Comparison of ENCODE assay signal across 32 cellular contexts in genomic region chr12:43120189-43120588, GRCh38.
"Had no signal": no experiment of that assay in that cellular context is flagged by ENCODE, and none has a peak within 500 bp of the region (broad histone marks: within the 10 kb centered on the region; RNA-seq: fewer than 3 reads in every experiment).

No MANE protein-coding gene starts in this region.

- H3K36me3 ChIP-seq: adrenal gland, brain microvascular endothelial cell, breast epithelium had no signal

- H3K27me3 ChIP-seq: adrenal gland, body of pancreas, brain microvascular endothelial cell, breast epithelium had no signal

- ATAC-seq: activated CD8-positive, alpha-beta T cell treated with anti-CD3 and anti-CD28 coated beads for 36 hours; activated naive CD4-positive, alpha-beta T cell treated with anti-CD3 and anti-CD28 coated beads, Interleukin-2, amount 50 U/mL, for 72 hours; body of pancreas had no signal

- H3K27ac ChIP-seq: adrenal gland, body of pancreas, brain microvascular endothelial cell, breast epithelium, VCaP had no signal

- FAIRE-seq: astrocyte, TTC549 had no signal

- H3K4me1 ChIP-seq: adrenal gland, body of pancreas, breast epithelium had no signal

- H3K9me3 ChIP-seq: adrenal gland, body of pancreas, breast epithelium had no signal

- DNase-seq: activated B cell treated with CpG ODN at 0.5 μM for 24 hours; activated CD4-positive, alpha-beta memory T cell treated with anti-CD3 and anti-CD28 coated beads for 36 hours; activated CD4-positive, alpha-beta T cell treated with anti-CD3 and anti-CD28 coated beads for 4 hours; activated CD4-positive, alpha-beta T cell treated with anti-CD3 and anti-CD28 coated beads, Interleukin-2, amount 10 ng/mL, durations not matched to agents 24 days and 14 days; activated CD4-positive, alpha-beta T cell treated with anti-CD3 and anti-CD28 coated beads, Interleukin-2, amount 50 U/mL, for 1 hour; activated CD4-positive, alpha-beta T cell treated with anti-CD3 and anti-CD28 coated beads, Interleukin-2, amount 50 U/mL, for 4 hours; activated CD4-positive, CD25-positive, alpha-beta regulatory T cell treated with anti-CD3 and anti-CD28 coated beads, Interleukin-2, amount 50 U/mL, for 72 hours; activated CD8-positive, alpha-beta memory T cell treated with anti-CD3 and anti-CD28 coated beads, Interleukin-2, amount 50 U/mL, for 4 hours; activated CD8-positive, alpha-beta T cell treated with anti-CD3 and anti-CD28 coated beads for 36 hours; activated effector memory CD4-positive, alpha-beta T cell treated with Interleukin-2 at 50 U/mL for 16 hours; activated gamma-delta T cell treated with Interleukin-2 at 50 U/mL for 16 hours; activated naive CD4-positive, alpha-beta T cell; activated naive CD4-positive, alpha-beta T cell treated with anti-CD3 and anti-CD28 coated beads for 36 hours; activated naive CD4-positive, alpha-beta T cell treated with anti-CD3 and anti-CD28 coated beads, Interleukin-2, amount 50 U/mL, for 16 hours; activated naive CD8-positive, alpha-beta T cell treated with anti-CD3 and anti-CD28 coated beads for 36 hours; activated T-cell treated with anti-CD3 and anti-CD28 coated beads for 4 hours; activated T-cell treated with anti-CD3 and anti-CD28 coated beads, Interleukin-2, amount 50 U/mL, for 24 hours; activated T-cell treated with anti-CD3 and anti-CD28 coated beads, Interleukin-2, amount 50 U/mL, for 48 hours; adrenal gland; amniotic stem cell; aorta; body of pancreas; brain microvascular endothelial cell; central memory CD4-positive, alpha-beta T cell; T-helper 1 cell; T-helper 2 cell; T-helper 9 cell had no signal

- H3K4me3 ChIP-seq: adrenal gland, body of pancreas, breast epithelium had no signal
